14 cellular contexts compared by ENCODE assay signal in the genomic region with DNA sequence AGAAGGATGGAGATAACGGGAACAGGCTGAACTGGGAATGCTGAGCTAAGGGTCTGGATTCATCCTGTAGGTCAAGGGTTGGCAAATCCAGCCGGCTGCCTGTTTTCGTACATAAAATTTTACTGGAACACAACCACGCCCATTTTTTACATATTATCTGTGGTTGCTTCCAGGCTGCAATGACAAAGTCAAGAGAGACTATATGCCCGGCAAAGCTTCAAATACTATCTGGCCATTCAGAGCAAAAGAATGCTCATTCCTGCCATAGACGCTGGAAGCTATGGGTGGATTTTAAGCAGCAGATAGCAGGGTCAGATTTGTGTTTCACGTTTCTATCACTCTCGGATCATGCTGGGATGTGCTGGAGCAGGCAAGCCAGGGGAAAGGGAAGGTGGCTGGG.
DNase-seq lines count a peak whose midpoint lies in the region; TF ChIP-seq lines count a peak whose summit lies in the region.
"Had no signal": no experiment of that assay in that cellular context is flagged by ENCODE, and none has a peak within 500 bp of the region (broad histone marks: within the 10 kb centered on the region; RNA-seq: fewer than 3 reads in every experiment).

No MANE protein-coding gene starts in this region.

- TF ChIP-seq POLR2A in esophagus muscularis mucosa (IDR thresholded peaks at IDR 0.05; ENCODE audit: low read depth) = no peak

- intact Hi-C loops in activated CD4-positive, alpha-beta T cell treated with anti-CD3 and anti-CD28 coated beads, Interleukin-2, amount 10 ng/mL, durations not matched to agents 24 days and 14 days (cut with micrococcal nuclease) = no loop called here
- intact Hi-C loops in esophagus muscularis mucosa (cut with DNase I) = no loop called here

- no peaks in the 10 kb centered on the region for H3F3A ChIP-seq in smooth muscle cell (ENCODE audit: low read depth)

- H3K4me1 Mint-ChIP-seq in activated CD4-positive, alpha-beta T cell treated with anti-CD3 and anti-CD28 coated beads, Interleukin-2, amount 10 ng/mL, durations not matched to agents 24 days and 14 days = peaks cover 51% of the 10 kb centered on the region

- no peak for DNase-seq in activated CD4-positive, alpha-beta T cell treated with anti-CD3 and anti-CD28 coated beads, Interleukin-2, amount 10 ng/mL, durations not matched to agents 24 days and 14 days
- DNase-seq in activated CD4-positive, alpha-beta T cell treated with anti-CD3 and anti-CD28 coated beads, Interleukin-2, amount 50 U/mL, for 48 hours = no peak
- DNase-seq in SJSA1 (ENCODE audit: low read depth in 1 of 2, low spot score in 2 of 2) (no peak), esophagus muscularis mucosa (ENCODE audit: extremely low spot score) (peak; percentile 55), smooth muscle cell (lab: John Stamatoyannopoulos, UW; ENCODE audit: unreplicated experiment) (no peak), SIG-M5 (lab: John Stamatoyannopoulos, UW) (no peak), NCI-H2107 (lab: John Stamatoyannopoulos, UW) (no peak), GM19238 (ENCODE audit: insufficient read length, low spot score) (no peak)
- DNase-seq: H9, NCI-H187, NCI-H82, nucleus accumbens, WERI-Rb-1 had no signal

- no peaks in the 10 kb centered on the region for H3K9me3 Mint-ChIP-seq in activated CD4-positive, alpha-beta T cell treated with anti-CD3 and anti-CD28 coated beads, Interleukin-2, amount 10 ng/mL, durations not matched to agents 24 days and 14 days
- H3K9me3 Mint-ChIP-seq: H9 had no signal

- peak overlapping the region; percentile 5 for H3K4me3 Mint-ChIP-seq in activated CD4-positive, alpha-beta T cell treated with anti-CD3 and anti-CD28 coated beads, Interleukin-2, amount 10 ng/mL, durations not matched to agents 24 days and 14 days
- H3K4me3 Mint-ChIP-seq: H9 had no signal

- H3K9ac ChIP-seq in smooth muscle cell (ENCODE audit: low read depth) = no peak overlapping the region

- peaks cover 3% of the 10 kb centered on the region; the same call in 1 of the 2 replicates for H3K36me3 ChIP-seq in SJSA1
- H3K36me3 ChIP-seq in esophagus muscularis mucosa = no peaks in the 10 kb centered on the region
- H3K36me3 ChIP-seq in smooth muscle cell (ENCODE audit: low read depth) = no peaks in the 10 kb centered on the region
- H3K36me3 ChIP-seq: suprapubic skin had no signal

- peak overlapping the region; percentile 61 for H3K27ac Mint-ChIP-seq in activated CD4-positive, alpha-beta T cell treated with anti-CD3 and anti-CD28 coated beads, Interleukin-2, amount 10 ng/mL, durations not matched to agents 24 days and 14 days

- H3K4me1 ChIP-seq in SJSA1 (replicated peaks) (peaks cover 54% of the 10 kb centered on the region), esophagus muscularis mucosa (peaks cover 13 to 38% (median 36%) of the 10 kb centered on the region in 4 donors), smooth muscle cell (ENCODE audit: low read depth) (peaks cover 4% of the 10 kb centered on the region)

- peaks cover 60% of the 10 kb centered on the region for H3K36me3 Mint-ChIP-seq in activated CD4-positive, alpha-beta T cell treated with anti-CD3 and anti-CD28 coated beads, Interleukin-2, amount 10 ng/mL, durations not matched to agents 24 days and 14 days (ENCODE audit: low read depth)

- H2AFZ ChIP-seq in smooth muscle cell (ENCODE audit: low read depth) = no peak overlapping the region

- H3K27me3 ChIP-seq in SJSA1 (replicated peaks) (no peaks in the 10 kb centered on the region), esophagus muscularis mucosa (no peaks in the 10 kb centered on the region), smooth muscle cell (ENCODE audit: low read depth) (no peaks in the 10 kb centered on the region)
- H3K27me3 ChIP-seq: suprapubic skin had no signal

- peak overlapping the region; percentile 67 for H3K4me2 ChIP-seq in smooth muscle cell

- peaks cover 5% of the 10 kb centered on the region for H4K20me1 ChIP-seq in smooth muscle cell (ENCODE audit: low read depth)

- WGBS in esophagus muscularis mucosa = 94% methylated on average over 8 of the region's 8 CpGs
- 12% methylated on average over 8 of the region's 8 CpGs for WGBS in smooth muscle cell (ENCODE audit: low lambda C conversion rate)

- peaks cover 14% of the 10 kb centered on the region for H3K79me2 ChIP-seq in smooth muscle cell (ENCODE audit: low read depth)

- TF ChIP-seq CTCF in esophagus muscularis mucosa (IDR thresholded peaks at IDR 0.05) = no peak
- no peak for TF ChIP-seq CTCF in smooth muscle cell (IDR thresholded peaks at IDR 0.05; ENCODE audit: borderline replicate concordance, insufficient read depth, poor library complexity, severe bottlenecking)

- H3K9me3 ChIP-seq in SJSA1 (replicated peaks) (no peaks in the 10 kb centered on the region), esophagus muscularis mucosa (no peaks in the 10 kb centered on the region), smooth muscle cell (replicated peaks; ENCODE audit: low read depth) (no peaks in the 10 kb centered on the region)
- H3K9me3 ChIP-seq: suprapubic skin had no signal

- H3K27me3 Mint-ChIP-seq in activated CD4-positive, alpha-beta T cell treated with anti-CD3 and anti-CD28 coated beads, Interleukin-2, amount 10 ng/mL, durations not matched to agents 24 days and 14 days = no peaks in the 10 kb centered on the region

- peak overlapping the region; percentile 38 for H3K27ac ChIP-seq in SJSA1
- H3K27ac ChIP-seq in esophagus muscularis mucosa (replicated peaks in 1 of 4) = no peak overlapping the region
- peak overlapping the region; percentile 74 for H3K27ac ChIP-seq in smooth muscle cell (ENCODE audit: low read depth)
- H3K27ac ChIP-seq: suprapubic skin, WERI-Rb-1 had no signal

- no peak for TF ChIP-seq EP300 in esophagus muscularis mucosa (IDR thresholded peaks at IDR 0.05)

- no peak overlapping the region for H3K4me3 ChIP-seq in SJSA1
- H3K4me3 ChIP-seq in esophagus muscularis mucosa = no peak overlapping the region
- H3K4me3 ChIP-seq in smooth muscle cell = no peak overlapping the region
- H3K4me3 ChIP-seq: suprapubic skin had no signal

Comparison
In these comparisons a context has a peak if more than half of its experiments do, and no peak if none do; other contexts are left out.
1. H3K27ac ChIP-seq: peak in SJSA1 (single experiment) and smooth muscle cell (single experiment); none in esophagus muscularis mucosa (0 of 4).